Comparison of ENCODE assay signal across 20 cellular contexts in genomic region chr3:55091381-55092225, GRCh38.
DNase-seq lines count a peak whose midpoint lies in the region; ATAC-seq and TF ChIP-seq lines count a peak whose summit lies in the region.
"Had no signal": no experiment of that assay in that cellular context is flagged by ENCODE, and none has a peak within 500 bp of the region (broad histone marks: within the 10 kb centered on the region; RNA-seq: fewer than 3 reads in every experiment).

No MANE protein-coding gene starts in this region.

- 0 out of 2 replicates have a peak overlapping the region, but pooled peaks have one; percentile 3 for H3K27ac Mint-ChIP-seq in HFFc6
- H3K27ac Mint-ChIP-seq: brain; stimulated activated memory B cell treated with anti-CD40 and anti-IgM and Interleukin-4, amounts not matched to agents 10 μg/mL and 1 μg/mL and 100 μg/mL, for 72 hours had no signal

- in situ Hi-C loops in astrocyte of the cerebellum (cut with HindIII; ENCODE audit: low sequenced_read_pairs) (no loop called here), ACHN (cut with HindIII; ENCODE audit: low pct_ligation_motif_present, low pct_unique_long_range_greater_than_20kb, low sequenced_read_pairs) (no loop called here)

- H3K27me3 Mint-ChIP-seq in HFFc6 (ENCODE audit: insufficient read depth): peaks cover 5% of the 10 kb centered on the region

- peak; percentile 21 for DNase-seq in AG09309 (ENCODE audit: low read depth)
- peak; percentile 5 for DNase-seq in HFFc6
- peak; percentile 52 for DNase-seq in astrocyte of the cerebellum (ENCODE audit: low read depth)
- peak; percentile 63 for DNase-seq in iris pigment epithelial cell (ENCODE audit: low read depth)
- DNase-seq in ACHN: no peak
- no peak for DNase-seq in SK-N-DZ (ENCODE audit: low spot score)
- no peak for DNase-seq in stimulated activated naive CD8-positive, alpha-beta T cell treated with anti-CD3 and anti-CD28 coated beads, Interleukin-15, Interleukin-2, amounts not matched to agents 100 U/mL and 50 U/mL, for 24 hours
- DNase-seq: activated CD4-positive, alpha-beta T cell treated with anti-CD3 and anti-CD28 coated beads for 4 hours; activated CD8-positive, alpha-beta memory T cell treated with anti-CD3 and anti-CD28 coated beads, Interleukin-2, amount 50 U/mL, for 4 hours; activated naive CD4-positive, alpha-beta T cell; AML-193; COR-L47; esophagus squamous epithelium; MV-4-11; NCI-H748 treated with DMSO at 0.1 percent for 48 hours; psoas muscle; stimulated activated CD4-positive, alpha-beta T cell treated with anti-CD3 and anti-CD28 coated beads, Interleukin-12 subunit alpha, Interleukin-12 subunit beta, amount 100 ng/mL, for 4 hours had no signal

- H3K4me3 ChIP-seq in AG09309 (ENCODE audit: control insufficient read depth, low read depth, low read length) (no peak overlapping the region), astrocyte of the cerebellum (ENCODE audit: low read depth, low read length) (no peak overlapping the region)
- H3K4me3 ChIP-seq: esophagus squamous epithelium, psoas muscle had no signal

- TF ChIP-seq CTCF in AG09309 (IDR thresholded peaks at IDR 0.05; ENCODE audit: control insufficient read depth, insufficient read depth, low read depth, low read length, missing control alignments) (no peak), HFFc6 (IDR thresholded peaks at IDR 0.05) (no peak), astrocyte of the cerebellum (IDR thresholded peaks at IDR 0.05; ENCODE audit: low read depth, low read length, missing control alignments) (no peak)

- H3K4me3 Mint-ChIP-seq in HFFc6: no peak overlapping the region
- H3K4me3 Mint-ChIP-seq: brain; stimulated activated memory B cell treated with anti-CD40 and anti-IgM and Interleukin-4, amounts not matched to agents 10 μg/mL and 1 μg/mL and 100 μg/mL, for 72 hours had no signal

- H3K9me3 Mint-ChIP-seq in HFFc6: no peaks in the 10 kb centered on the region

- 0 out of 2 replicates have a peak, but pooled peaks cover 2% of the 10 kb centered on the region for H3K36me3 Mint-ChIP-seq in HFFc6 (ENCODE audit: low read depth)
- H3K36me3 Mint-ChIP-seq: brain; stimulated activated memory B cell treated with anti-CD40 and anti-IgM and Interleukin-4, amounts not matched to agents 10 μg/mL and 1 μg/mL and 100 μg/mL, for 72 hours had no signal

- H3K4me1 Mint-ChIP-seq in HFFc6 (ENCODE audit: low read depth): peaks cover 43% of the 10 kb centered on the region
- H3K4me1 Mint-ChIP-seq: brain; stimulated activated memory B cell treated with anti-CD40 and anti-IgM and Interleukin-4, amounts not matched to agents 10 μg/mL and 1 μg/mL and 100 μg/mL, for 72 hours had no signal

- no peak for ATAC-seq in stimulated activated naive CD8-positive, alpha-beta T cell treated with anti-CD3 and anti-CD28 coated beads, Interleukin-15, Interleukin-2, amounts not matched to agents 100 U/mL and 50 U/mL, for 24 hours
- no peak for ATAC-seq in HG02840 (IDR thresholded peaks at IDR 0.05; ENCODE audit: low FRiP score, unreplicated experiment)
- ATAC-seq: psoas muscle; stimulated activated memory B cell treated with anti-CD40 and anti-IgM and Interleukin-4, amounts not matched to agents 10 μg/mL and 1 μg/mL and 100 μg/mL, for 72 hours had no signal

Comparison
In these comparisons a context has a peak if more than half of its experiments do, and no peak if none do; other contexts are left out.
1. DNase-seq: peak in AG09309 (single experiment), HFFc6 (single experiment), astrocyte of the cerebellum (single experiment) and iris pigment epithelial cell (single experiment); none in ACHN (single experiment), SK-N-DZ (single experiment) and stimulated activated naive CD8-positive, alpha-beta T cell treated with anti-CD3 and anti-CD28 coated beads, Interleukin-15, Interleukin-2, amounts not matched to agents 100 U/mL and 50 U/mL, for 24 hours (single experiment).